8 cellular contexts compared by ENCODE assay signal in genomic region chr13:19344585-19345120, GRCh38.
A peak's percentile ranks its signal among the peaks of the same experiment; 100 is the strongest.
DNase-seq lines count a peak whose midpoint lies in the region; ATAC-seq and TF ChIP-seq lines count a peak whose summit lies in the region.
"Not testable (repeated sequence)": the region's sequence is repeated elsewhere in the genome, so short reads cannot be mapped to it uniquely, and the experiment has no call there.

No MANE protein-coding gene starts in this region.

- peak overlapping the region; percentile 50 for H3K9ac ChIP-seq in NT2/D1 (ENCODE audit: insufficient read length, low read depth)

- H3K4me3 Mint-ChIP-seq in activated naive CD4-positive, alpha-beta T cell treated with anti-CD3 and anti-CD28 coated beads for 36 hours: peak overlapping the region; percentile 59

- not testable (repeated sequence) for H3K36me3 Mint-ChIP-seq in activated naive CD4-positive, alpha-beta T cell treated with anti-CD3 and anti-CD28 coated beads for 36 hours (ENCODE audit: low read depth)

- peak; percentile 72 for ATAC-seq in GM19025 (IDR thresholded peaks at IDR 0.05; ENCODE audit: low read depth, unreplicated experiment)
- peak; percentile 59 for ATAC-seq in GM21825 (IDR thresholded peaks at IDR 0.05; ENCODE audit: unreplicated experiment)
- peak; percentile 59 for ATAC-seq in HG03196 (IDR thresholded peaks at IDR 0.05; ENCODE audit: unreplicated experiment)
- ATAC-seq in left lobe of liver: peak; percentile 46

- H3K4me3 ChIP-seq in NT2/D1 (ENCODE audit: insufficient read length, low read depth): peak overlapping the region; percentile 37
- peak overlapping the region in 3 of 4 donors; percentile 21 to 26 (median 22) for H3K4me3 ChIP-seq in stomach

- not testable (repeated sequence) for H3K4me1 ChIP-seq in NT2/D1 (ENCODE audit: insufficient read depth, insufficient read length); stomach

- H3K9me3 ChIP-seq in NT2/D1 (ENCODE audit: insufficient read depth, low read length): not testable (repeated sequence)
- H3K9me3 ChIP-seq in stomach: peaks cover 0 to 16% (median 0%) of the 10 kb centered on the region in 4 donors

- intact Hi-C loops in activated naive CD4-positive, alpha-beta T cell treated with anti-CD3 and anti-CD28 coated beads for 36 hours (cut with micrococcal nuclease); stomach (cut with DNase I; ENCODE audit: low total_unique reads): not testable (repeated sequence)

- H3K27me3 ChIP-seq in NT2/D1 (ENCODE audit: insufficient read depth, insufficient read length) (peaks cover 16% of the 10 kb centered on the region), stomach (peaks cover 0 to 25% (median 0%) of the 10 kb centered on the region in 3 donors)

- DNase-seq in D341Med (ENCODE audit: low spot score): peak; percentile 8
- DNase-seq in NT2/D1 (ENCODE audit: low read depth, low spot score); left lobe of liver (ENCODE audit: low spot score); stomach: not testable (repeated sequence)
- peak; percentile 10 for DNase-seq in activated naive CD4-positive, alpha-beta T cell treated with anti-CD3 and anti-CD28 coated beads for 36 hours

- not testable (repeated sequence) for H3K27ac Mint-ChIP-seq in activated naive CD4-positive, alpha-beta T cell treated with anti-CD3 and anti-CD28 coated beads for 36 hours

- H3K27ac ChIP-seq in stomach: not testable (repeated sequence)

- not testable (repeated sequence) for TF ChIP-seq CTCF in stomach (IDR thresholded peaks at IDR 0.05)

- peaks cover 28% of the 10 kb centered on the region for H3K27me3 Mint-ChIP-seq in activated naive CD4-positive, alpha-beta T cell treated with anti-CD3 and anti-CD28 coated beads for 36 hours (ENCODE audit: low read depth)

- CTCF ChIA-PET in activated naive CD4-positive, alpha-beta T cell treated with anti-CD3 and anti-CD28 coated beads for 36 hours (lab: Charles Lee): interaction anchor here (0.7 kb wide), 1 partner anchor 556 kb away, joined by 7 read pairs; no protein-coding TSS in a partner anchor

- H3K36me3 ChIP-seq in NT2/D1 (ENCODE audit: insufficient read depth, insufficient read length, low read length); stomach: not testable (repeated sequence)

- 14 to 26% (median 18%) methylated on average over 15 to 43 of the region's 50 CpGs for WGBS in stomach, 5 donors

- H3K9me3 Mint-ChIP-seq in activated naive CD4-positive, alpha-beta T cell treated with anti-CD3 and anti-CD28 coated beads for 36 hours: not testable (repeated sequence)

- not testable (repeated sequence) for TF ChIP-seq POLR2A in stomach (IDR thresholded peaks at IDR 0.05)

- TF ChIP-seq EP300 in stomach (IDR thresholded peaks at IDR 0.05): not testable (repeated sequence)

- not testable (repeated sequence) for H3K4me1 Mint-ChIP-seq in activated naive CD4-positive, alpha-beta T cell treated with anti-CD3 and anti-CD28 coated beads for 36 hours (ENCODE audit: low read depth)
